Comparison of ENCODE assay signal across 31 cellular contexts in the genomic region with DNA sequence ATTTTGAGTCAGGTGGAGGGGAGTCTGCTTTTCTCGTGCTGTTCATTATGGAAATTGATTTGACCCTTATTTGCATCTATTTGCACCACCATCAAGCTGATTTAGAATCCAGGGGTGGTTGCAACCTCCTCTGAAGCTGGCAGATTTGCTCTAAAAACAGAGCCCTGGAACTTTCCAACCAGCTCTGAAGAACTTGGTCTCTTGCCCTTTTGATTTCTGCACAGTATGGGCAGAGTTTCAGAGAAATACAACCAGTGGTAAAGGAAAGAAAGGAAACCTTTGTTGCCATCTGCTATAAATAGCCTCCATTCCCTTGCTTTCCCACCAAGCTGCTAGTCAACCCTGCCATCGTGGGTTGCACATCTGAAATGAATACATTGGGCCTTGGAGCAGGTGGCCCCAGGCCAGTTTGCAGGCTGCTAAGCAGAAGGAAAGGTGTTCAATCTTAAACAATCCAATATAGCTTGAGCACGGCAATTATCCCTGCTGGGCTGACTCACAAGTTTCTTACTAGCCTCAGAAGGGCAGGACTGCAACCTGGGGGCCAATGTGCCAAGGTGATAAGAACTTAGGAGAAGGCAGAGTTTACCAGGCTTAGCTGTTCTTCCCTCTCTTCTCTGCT.
DNase-seq lines count a peak whose midpoint lies in the region; ATAC-seq lines count a peak whose summit lies in the region.
"Had no signal": no experiment of that assay in that cellular context is flagged by ENCODE, and none has a peak within 500 bp of the region (broad histone marks: within the 10 kb centered on the region; RNA-seq: fewer than 3 reads in every experiment).

No MANE protein-coding gene starts in this region.

- H3K27me3 Mint-ChIP-seq in T-helper 2 cell treated with Interferon-gamma antibody and Interleukin-4, amounts not matched to agents 5 μg/mL and 100 μg/mL, for 36 hours (ENCODE audit: low read depth) = no peaks in the 10 kb centered on the region
- H3K27me3 Mint-ChIP-seq in activated CD8-positive, alpha-beta T cell treated with anti-CD3 and anti-CD28 coated beads, Interleukin-2, amount 10 ng/mL, durations not matched to agents 7 days and 5 days (ENCODE audit: low read depth) = no peaks in the 10 kb centered on the region
- H3K27me3 Mint-ChIP-seq: activated CD4-positive, alpha-beta T cell treated with anti-CD3 and anti-CD28 coated beads for 36 hours; activated CD8-positive, alpha-beta T cell treated with anti-CD3 and anti-CD28 coated beads for 36 hours; CD4-positive, alpha-beta memory T cell; dendritic cell treated with granulocyte-macrophage colony-stimulating factor and Interleukin-4, amounts not matched to agents 40 ng/mL and 50 ng/mL, for 4 days; stimulated activated naive CD8-positive, alpha-beta T cell treated with anti-CD3 and anti-CD28 coated beads, Interleukin-15, amount 100 ng/mL, for 72 hours had no signal

- DNase-seq in COLO829 (ENCODE audit: low spot score) = peak; percentile 28
- peak in 40 of 58 donors; percentile 1 to 69 (median 22) for DNase-seq in anterior cingulate cortex (lab: John Stamatoyannopoulos, UW)
- DNase-seq in globus pallidus (ENCODE audit: low spot score) = peak; percentile 62
- DNase-seq in pons (ENCODE audit: low spot score) = peak; percentile 78
- no peak for DNase-seq in OCI-M1 (lab: John Stamatoyannopoulos, UW)
- no peak for DNase-seq in T-helper 2 cell treated with Interferon-gamma antibody and Interleukin-4, amounts not matched to agents 5 μg/mL and 100 μg/mL, for 36 hours (ENCODE audit: low spot score)
- DNase-seq in activated CD8-positive, alpha-beta T cell treated with anti-CD3 and anti-CD28 coated beads, Interleukin-2, amount 10 ng/mL, durations not matched to agents 7 days and 5 days = no peak
- no peak for DNase-seq in HuH-7 (ENCODE audit: low spot score)
- DNase-seq: activated CD4-positive, alpha-beta T cell treated with anti-CD3 and anti-CD28 coated beads for 36 hours; activated CD8-positive, alpha-beta T cell treated with anti-CD3 and anti-CD28 coated beads for 36 hours; activated naive CD4-positive, alpha-beta T cell treated with anti-CD3 and anti-CD28 coated beads, Interleukin-2, amount 50 U/mL, for 16 hours; AML-193; CD4-positive, alpha-beta memory T cell; central memory CD4-positive, alpha-beta T cell; DMS153; left cardiac atrium; mammary epithelial cell; MG63; NCI-H2081; NCI-H345; ovary; SJCRH30; spleen; stimulated activated CD8-positive, alpha-beta memory T cell treated with anti-CD3 and anti-CD28 coated beads, Interleukin-4, amount 100 ng/mL, for 48 hours; stimulated activated naive CD8-positive, alpha-beta T cell treated with anti-CD3 and anti-CD28 coated beads, Interleukin-15, amount 100 ng/mL, for 72 hours; SW 1271; T1000; tibial artery had no signal

- no peaks in the 10 kb centered on the region for H3K36me3 Mint-ChIP-seq in T-helper 2 cell treated with Interferon-gamma antibody and Interleukin-4, amounts not matched to agents 5 μg/mL and 100 μg/mL, for 36 hours (ENCODE audit: low read depth)
- no peaks in the 10 kb centered on the region for H3K36me3 Mint-ChIP-seq in activated CD8-positive, alpha-beta T cell treated with anti-CD3 and anti-CD28 coated beads, Interleukin-2, amount 10 ng/mL, durations not matched to agents 7 days and 5 days (ENCODE audit: low read depth)
- H3K36me3 Mint-ChIP-seq: CD4-positive, alpha-beta memory T cell had no signal

- H3K4me1 Mint-ChIP-seq in T-helper 2 cell treated with Interferon-gamma antibody and Interleukin-4, amounts not matched to agents 5 μg/mL and 100 μg/mL, for 36 hours (ENCODE audit: low read depth) = no peaks in the 10 kb centered on the region
- no peaks in the 10 kb centered on the region for H3K4me1 Mint-ChIP-seq in activated CD8-positive, alpha-beta T cell treated with anti-CD3 and anti-CD28 coated beads, Interleukin-2, amount 10 ng/mL, durations not matched to agents 7 days and 5 days (ENCODE audit: low read depth)
- H3K4me1 Mint-ChIP-seq: activated CD4-positive, alpha-beta T cell treated with anti-CD3 and anti-CD28 coated beads for 36 hours; CD4-positive, alpha-beta memory T cell; neural crest cell; stimulated activated naive CD8-positive, alpha-beta T cell treated with anti-CD3 and anti-CD28 coated beads, Interleukin-15, amount 100 ng/mL, for 72 hours had no signal

- POLR2A ChIA-PET in activated CD8-positive, alpha-beta T cell treated with anti-CD3 and anti-CD28 coated beads, Interleukin-2, amount 10 ng/mL, durations not matched to agents 7 days and 5 days (lab: Charles Lee) = no interaction called here

- no peak for ATAC-seq in activated CD8-positive, alpha-beta T cell treated with anti-CD3 and anti-CD28 coated beads, Interleukin-2, amount 10 ng/mL, durations not matched to agents 7 days and 5 days
- ATAC-seq: activated CD4-positive, alpha-beta T cell treated with anti-CD3 and anti-CD28 coated beads for 36 hours; activated CD8-positive, alpha-beta T cell treated with anti-CD3 and anti-CD28 coated beads for 36 hours; stimulated activated naive CD8-positive, alpha-beta T cell treated with anti-CD3 and anti-CD28 coated beads, Interleukin-15, amount 100 ng/mL, for 72 hours had no signal

- no peaks in the 10 kb centered on the region for H3K9me3 Mint-ChIP-seq in T-helper 2 cell treated with Interferon-gamma antibody and Interleukin-4, amounts not matched to agents 5 μg/mL and 100 μg/mL, for 36 hours
- H3K9me3 Mint-ChIP-seq in activated CD8-positive, alpha-beta T cell treated with anti-CD3 and anti-CD28 coated beads, Interleukin-2, amount 10 ng/mL, durations not matched to agents 7 days and 5 days (ENCODE audit: insufficient read depth) = peaks cover 3% of the 10 kb centered on the region
- H3K9me3 Mint-ChIP-seq: activated CD8-positive, alpha-beta T cell treated with anti-CD3 and anti-CD28 coated beads for 36 hours; activated T-helper 2 cell treated with anti-CD3 and anti-CD28 coated beads, Interferon-gamma antibody, Interleukin-2, Interleukin-4, amounts not matched to agents 10 μg/mL and 5 μg/mL and 100 μg/mL, durations not matched to agents 14 hours and 24 hours and 36 hours; dendritic cell treated with granulocyte-macrophage colony-stimulating factor and Interleukin-4, amounts not matched to agents 40 ng/mL and 50 ng/mL, for 4 days had no signal

- H3K4me3 Mint-ChIP-seq in T-helper 2 cell treated with Interferon-gamma antibody and Interleukin-4, amounts not matched to agents 5 μg/mL and 100 μg/mL, for 36 hours = no peak overlapping the region
- no peak overlapping the region for H3K4me3 Mint-ChIP-seq in activated CD8-positive, alpha-beta T cell treated with anti-CD3 and anti-CD28 coated beads, Interleukin-2, amount 10 ng/mL, durations not matched to agents 7 days and 5 days
- H3K4me3 Mint-ChIP-seq: activated CD4-positive, alpha-beta T cell treated with anti-CD3 and anti-CD28 coated beads for 36 hours; activated CD8-positive, alpha-beta T cell treated with anti-CD3 and anti-CD28 coated beads for 36 hours; CD4-positive, alpha-beta memory T cell; dendritic cell treated with granulocyte-macrophage colony-stimulating factor and Interleukin-4, amounts not matched to agents 40 ng/mL and 50 ng/mL, for 4 days; neural crest cell; stimulated activated naive CD8-positive, alpha-beta T cell treated with anti-CD3 and anti-CD28 coated beads, Interleukin-15, amount 100 ng/mL, for 72 hours had no signal

- CTCF ChIA-PET in activated CD8-positive, alpha-beta T cell treated with anti-CD3 and anti-CD28 coated beads, Interleukin-2, amount 10 ng/mL, durations not matched to agents 7 days and 5 days (lab: Charles Lee) = no interaction called here

- H3K27ac Mint-ChIP-seq in T-helper 2 cell treated with Interferon-gamma antibody and Interleukin-4, amounts not matched to agents 5 μg/mL and 100 μg/mL, for 36 hours = no peak overlapping the region
- no peak overlapping the region for H3K27ac Mint-ChIP-seq in activated CD8-positive, alpha-beta T cell treated with anti-CD3 and anti-CD28 coated beads, Interleukin-2, amount 10 ng/mL, durations not matched to agents 7 days and 5 days
- H3K27ac Mint-ChIP-seq: activated CD4-positive, alpha-beta T cell treated with anti-CD3 and anti-CD28 coated beads for 36 hours; activated CD8-positive, alpha-beta T cell treated with anti-CD3 and anti-CD28 coated beads for 36 hours; activated T-helper 2 cell treated with anti-CD3 and anti-CD28 coated beads, Interferon-gamma antibody, Interleukin-2, Interleukin-4, amounts not matched to agents 10 μg/mL and 5 μg/mL and 100 μg/mL, durations not matched to agents 14 hours and 24 hours and 36 hours; CD4-positive, alpha-beta memory T cell; dendritic cell treated with granulocyte-macrophage colony-stimulating factor and Interleukin-4, amounts not matched to agents 40 ng/mL and 50 ng/mL, for 4 days; stimulated activated naive CD8-positive, alpha-beta T cell treated with anti-CD3 and anti-CD28 coated beads, Interleukin-15, amount 100 ng/mL, for 72 hours had no signal

Comparison
In these comparisons a context has a peak if more than half of its experiments do, and no peak if none do; other contexts are left out.
1. DNase-seq: peak in COLO829 (single experiment), anterior cingulate cortex (40 of 58), globus pallidus (single experiment) and pons (single experiment); none in OCI-M1 (single experiment), T-helper 2 cell treated with Interferon-gamma antibody and Interleukin-4, amounts not matched to agents 5 μg/mL and 100 μg/mL, for 36 hours (single experiment), activated CD8-positive, alpha-beta T cell treated with anti-CD3 and anti-CD28 coated beads, Interleukin-2, amount 10 ng/mL, durations not matched to agents 7 days and 5 days (single experiment) and HuH-7 (single experiment).